ENCODE assay signal across 1 cellular context in the genomic region with DNA sequence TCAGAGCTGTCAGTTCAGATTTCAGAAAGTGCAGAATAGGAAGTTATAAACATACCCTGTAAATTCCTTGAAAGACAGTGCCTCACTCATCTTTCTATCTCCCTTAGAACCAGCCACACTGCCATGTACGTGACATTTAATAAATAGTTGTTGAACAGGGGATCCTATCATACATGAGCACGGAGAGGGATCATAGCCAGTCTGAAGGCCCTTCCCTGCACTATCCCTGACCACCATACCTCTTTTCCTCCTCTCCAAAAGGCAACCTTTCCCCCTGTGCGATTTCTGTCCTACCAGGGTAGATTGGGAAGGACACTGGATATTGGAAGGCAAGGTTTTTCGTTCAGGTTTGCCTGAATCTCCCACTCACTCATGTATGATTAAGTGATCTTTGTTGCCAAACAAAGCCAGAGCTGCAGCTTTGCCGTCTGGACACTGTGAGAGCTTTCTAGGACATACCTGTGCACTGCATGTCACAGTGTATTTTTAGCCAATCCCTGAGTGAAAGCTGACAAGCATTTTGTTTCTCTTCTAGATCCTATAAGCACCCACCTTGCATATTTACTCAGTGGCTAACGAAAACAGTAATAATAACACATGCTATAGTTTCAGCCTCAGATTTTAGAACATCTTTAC.
TF ChIP-seq lines count a peak whose summit lies in the region.

No MANE protein-coding gene starts in this region.

TF ChIP-seq in WTC11, 78 proteins besides CTCF, POLR2A, EP300 and RAD21 (continued from another document):
- no peak for TF ChIP-seq ZNF416 (CRISPR knock-in tag; IDR thresholded peaks at IDR 0.05)
- TF ChIP-seq, protein P1, sequence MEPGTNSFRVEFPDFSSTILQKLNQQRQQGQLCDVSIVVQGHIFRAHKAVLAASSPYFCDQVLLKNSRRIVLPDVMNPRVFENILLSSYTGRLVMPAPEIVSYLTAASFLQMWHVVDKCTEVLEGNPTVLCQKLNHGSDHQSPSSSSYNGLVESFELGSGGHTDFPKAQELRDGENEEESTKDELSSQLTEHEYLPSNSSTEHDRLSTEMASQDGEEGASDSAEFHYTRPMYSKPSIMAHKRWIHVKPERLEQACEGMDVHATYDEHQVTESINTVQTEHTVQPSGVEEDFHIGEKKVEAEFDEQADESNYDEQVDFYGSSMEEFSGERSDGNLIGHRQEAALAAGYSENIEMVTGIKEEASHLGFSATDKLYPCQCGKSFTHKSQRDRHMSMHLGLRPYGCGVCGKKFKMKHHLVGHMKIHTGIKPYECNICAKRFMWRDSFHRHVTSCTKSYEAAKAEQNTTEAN (CRISPR knock-in tag; IDR thresholded peaks at IDR 0.05), result no peak
- no peak for TF ChIP-seq TP53 (CRISPR knock-in tag; IDR thresholded peaks at IDR 0.05)
- TF ChIP-seq FOXP1 (CRISPR knock-in tag; IDR thresholded peaks at IDR 0.05; ENCODE audit: borderline replicate concordance), result no peak
- TF ChIP-seq, protein P2, sequence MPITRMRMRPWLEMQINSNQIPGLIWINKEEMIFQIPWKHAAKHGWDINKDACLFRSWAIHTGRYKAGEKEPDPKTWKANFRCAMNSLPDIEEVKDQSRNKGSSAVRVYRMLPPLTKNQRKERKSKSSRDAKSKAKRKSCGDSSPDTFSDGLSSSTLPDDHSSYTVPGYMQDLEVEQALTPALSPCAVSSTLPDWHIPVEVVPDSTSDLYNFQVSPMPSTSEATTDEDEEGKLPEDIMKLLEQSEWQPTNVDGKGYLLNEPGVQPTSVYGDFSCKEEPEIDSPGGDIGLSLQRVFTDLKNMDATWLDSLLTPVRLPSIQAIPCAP (CRISPR knock-in tag; IDR thresholded peaks at IDR 0.05), result no peak
- no peak for TF ChIP-seq AFF4 (CRISPR knock-in tag; IDR thresholded peaks at IDR 0.05; ENCODE audit: borderline replicate concordance)
- no peak for TF ChIP-seq ZNF396 (CRISPR knock-in tag; IDR thresholded peaks at IDR 0.05; ENCODE audit: borderline replicate concordance)
- TF ChIP-seq ETV6 (CRISPR knock-in tag; IDR thresholded peaks at IDR 0.05), result no peak
